ENCODE assay signal across 1 cellular context in genomic region chr1:59052194-59052593, GRCh38.
TF ChIP-seq lines count a peak whose summit lies in the region.

No MANE protein-coding gene starts in this region.

TF ChIP-seq in IMR-90, 13 proteins besides CTCF, POLR2A, EP300 and RAD21 (continued from another document):
- no peak for TF ChIP-seq USF2 (IDR thresholded peaks at IDR 0.05; ENCODE audit: low read depth, low read length)
- TF ChIP-seq FOS (IDR thresholded peaks at IDR 0.05; ENCODE audit: low read depth, low read length): no peak
- no peak for TF ChIP-seq SMC3 (IDR thresholded peaks at IDR 0.05; ENCODE audit: low read depth, low read length)
- no peak for TF ChIP-seq RCOR1 (IDR thresholded peaks at IDR 0.05; ENCODE audit: insufficient replicate concordance, low read length)
- no peak for TF ChIP-seq BHLHE40 (IDR thresholded peaks at IDR 0.05; ENCODE audit: low read depth, low read length)
- no peak for TF ChIP-seq MXI1 (IDR thresholded peaks at IDR 0.05; ENCODE audit: borderline replicate concordance, low read depth, low read length)
- TF ChIP-seq CEBPB (IDR thresholded peaks at IDR 0.05; ENCODE audit: low read depth, low read length): no peak
- no peak for TF ChIP-seq MAZ (IDR thresholded peaks at IDR 0.05; ENCODE audit: borderline replicate concordance, low read depth, low read length)
- no peak for TF ChIP-seq ELK1 (IDR thresholded peaks at IDR 0.05; ENCODE audit: borderline replicate concordance, low read depth, low read length)
- TF ChIP-seq MAFK (IDR thresholded peaks at IDR 0.05; ENCODE audit: low read depth, low read length): no peak
- TF ChIP-seq RFX5 (IDR thresholded peaks at IDR 0.05; ENCODE audit: low read depth, low read length): no peak
TF ChIP-seq in IMR-90: peak in this region for 0.
